In the genomic region with DNA sequence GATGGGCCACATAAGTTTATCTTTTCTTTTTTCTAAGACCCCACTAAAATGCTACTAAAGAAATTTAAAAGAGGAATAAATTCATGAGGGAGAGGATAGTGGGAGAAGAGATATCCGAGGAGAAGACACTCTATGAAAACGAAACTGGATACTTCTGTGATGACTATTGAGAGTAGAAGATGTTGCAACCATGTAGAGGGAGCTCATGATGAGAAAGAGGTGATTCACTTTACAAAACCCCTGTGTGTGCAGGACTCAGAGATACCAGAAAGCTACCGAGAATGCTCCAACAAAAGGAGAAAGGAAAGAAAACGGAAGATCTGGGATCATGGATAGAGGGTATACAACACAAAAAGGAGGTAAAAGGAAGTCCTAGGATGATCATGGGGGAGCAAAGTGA, we compare ENCODE assay signal across 11 cellular contexts. TPM values are rescaled to one million over a fixed set of nuclear protein-coding genes. Genes with fewer than 3 reads are reported as not detected.
DNase-seq lines count a peak whose midpoint lies in the region; ATAC-seq, FAIRE-seq and TF ChIP-seq lines count a peak whose summit lies in the region.
"Had no signal": no experiment of that assay in that cellular context is flagged by ENCODE, and none has a peak within 500 bp of the region (broad histone marks: within the 10 kb centered on the region; RNA-seq: fewer than 3 reads in every experiment).

No MANE protein-coding gene starts in this region.

- TF ChIP-seq RAD21 in A549 (conservative IDR thresholded peaks at IDR 0.05 in 1 of 2, IDR thresholded peaks at IDR 0.05 in 1 of 2), result peak in 1 of 2 experiments; percentile 6; a peak in 1 of 5 replicates

- H3K9me3 ChIP-seq in A549 (no peaks in the 10 kb centered on the region), HEK293 (ENCODE audit: control insufficient read depth, insufficient read depth, low read depth, low read length) (no peaks in the 10 kb centered on the region), SJSA1 (replicated peaks) (no peaks in the 10 kb centered on the region)
- H3K9me3 ChIP-seq: right atrium auricular region had no signal

- CTCF ChIA-PET in A549 (lab: Yijun Ruan, JAX) (interaction anchor here (1.8 to 2.3 kb wide), 3 partner anchors 17 to 182 kb away, joined by 5 to 8 read pairs (median 8); a partner anchor contains a TSS), HEK293 (lab: Yijun Ruan, JAX) (interaction anchor here (0.8 to 1.5 kb wide), 4 partner anchors 8 to 78 kb away, joined by 3 to 4 read pairs (median 4); no protein-coding TSS in a partner anchor)

- under 1% methylated on average over 4 of the region's 4 CpGs for WGBS in A549 (ENCODE audit: missing lambda C conversion rate)

- H3K4me1 ChIP-seq in A549 (peaks cover 12% of the 10 kb centered on the region; the same call in 2 of the 3 replicates), HEK293 (ENCODE audit: control insufficient read depth, insufficient read depth, low read length) (no peaks in the 10 kb centered on the region), SJSA1 (replicated peaks) (peaks cover 16% of the 10 kb centered on the region)
- H3K4me1 ChIP-seq: right atrium auricular region had no signal

- ATAC-seq in A549 (peak; percentile 99 to 100), GM21447 (IDR thresholded peaks at IDR 0.05; ENCODE audit: unreplicated experiment) (no peak), HG02588 (IDR thresholded peaks at IDR 0.05; ENCODE audit: unreplicated experiment) (no peak)

- peak overlapping the region; percentile 72 to 88 for H3K27ac ChIP-seq in A549
- no peak overlapping the region for H3K27ac ChIP-seq in HEK293 (ENCODE audit: extremely low read depth, low read depth, low read length)
- peak overlapping the region; percentile 71 for H3K27ac ChIP-seq in SJSA1
- H3K27ac ChIP-seq: right atrium auricular region had no signal

- H3K27me3 ChIP-seq in SJSA1 (replicated peaks), result no peaks in the 10 kb centered on the region
- H3K27me3 ChIP-seq: right atrium auricular region had no signal

- DNase-seq in A549 (ENCODE audit: low read depth in 1 of 2, low spot score in 1 of 2), result peak; percentile 57 to 74
- DNase-seq in SJSA1 (ENCODE audit: low read depth in 1 of 2, low spot score in 2 of 2), result peak; percentile 47 to 65
- DNase-seq in foreskin fibroblast, result peak; percentile 80 to 91
- DNase-seq in GM19240 (ENCODE audit: insufficient read length, low spot score), result no peak
- DNase-seq in activated CD8-positive, alpha-beta memory T cell treated with anti-CD3 and anti-CD28 coated beads, Interleukin-2, amount 50 U/mL, for 4 hours, result no peak
- DNase-seq: CD8-positive, alpha-beta memory T cell had no signal

- no peaks in the 10 kb centered on the region for H3K36me3 ChIP-seq in HEK293 (ENCODE audit: control insufficient read depth in 2 of 2, insufficient read depth in 1 of 2, low read length in 2 of 2)
- H3K36me3 ChIP-seq in SJSA1, result no peaks in the 10 kb centered on the region
- H3K36me3 ChIP-seq: right atrium auricular region had no signal

- peak; percentile 32 for FAIRE-seq in A549 (lab: Jason Lieb, UNC)
- FAIRE-seq: GM19239 had no signal

- no peak for TF ChIP-seq POLR2A in A549 (IDR thresholded peaks at IDR 0.05; ENCODE audit: low read length)

- POLR2A ChIA-PET in A549 (lab: Yijun Ruan, JAX) (interaction anchor here (0.6 to 1.5 kb wide), 3 partner anchors 10 to 185 kb away, joined by 4 to 6 read pairs (median 4); a partner anchor contains a TSS), HEK293 (lab: Yijun Ruan, JAX) (no interaction called here)

- H3K4me3 ChIP-seq in A549, result peak overlapping the region; percentile 11; the same call in 1 of the 3 replicates
- H3K4me3 ChIP-seq in HEK293 (ENCODE audit: low read depth, low read length), result no peak overlapping the region
- no peak overlapping the region for H3K4me3 ChIP-seq in SJSA1
- H3K4me3 ChIP-seq in foreskin fibroblast (ENCODE audit: low read depth in 1 of 2, low read length in 2 of 2), result peak overlapping the region; percentile 32 to 45
- H3K4me3 ChIP-seq: right atrium auricular region had no signal

- TF ChIP-seq CTCF in A549 (IDR thresholded peaks at IDR 0.05) (no peak), HEK293 (tag by site-specific recombination; IDR thresholded peaks at IDR 0.05) (no peak), foreskin fibroblast (IDR thresholded peaks at IDR 0.05; ENCODE audit: low read depth, low read length) (no peak)

- peak overlapping the region; percentile 81 for H3K4me2 ChIP-seq in A549

- TF ChIP-seq EP300 in A549 (IDR thresholded peaks at IDR 0.05), result no peak

TF ChIP-seq in A549, 52 proteins besides CTCF, POLR2A, EP300 and RAD21:
- 0 out of 5 replicates have a peak, but pooled peaks of 1 of the 2 experiments have one; percentile 29 for TF ChIP-seq JUN (IDR thresholded peaks at IDR 0.05)
- no peak for TF ChIP-seq NPAS2 (CRISPR knock-in tag; IDR thresholded peaks at IDR 0.05; ENCODE audit: borderline replicate concordance)
- no peak for TF ChIP-seq HOXB13 (CRISPR knock-in tag; IDR thresholded peaks at IDR 0.05; ENCODE audit: low read depth)
- TF ChIP-seq TP53 (CRISPR knock-in tag; IDR thresholded peaks at IDR 0.05), result no peak
- TF ChIP-seq CHD4 (IDR thresholded peaks at IDR 0.05; ENCODE audit: borderline replicate concordance), result no peak
- TF ChIP-seq RNF2 (IDR thresholded peaks at IDR 0.05; ENCODE audit: borderline replicate concordance, low read depth), result no peak
- TF ChIP-seq ESRRA (IDR thresholded peaks at IDR 0.05; ENCODE audit: borderline replicate concordance, low read length), result no peak
- TF ChIP-seq CBX8 (IDR thresholded peaks at IDR 0.05), result no peak
- peak; percentile 78 for TF ChIP-seq FOSL2 (IDR thresholded peaks at IDR 0.05)
- peak; percentile 90 for TF ChIP-seq FOSL2 (CRISPR knock-in tag; IDR thresholded peaks at IDR 0.05)
- no peak for TF ChIP-seq GATA3 (IDR thresholded peaks at IDR 0.05; ENCODE audit: borderline replicate concordance)
- peak; percentile 91 to 97 for TF ChIP-seq CEBPB (IDR thresholded peaks at IDR 0.05)
- peak; percentile 72 for TF ChIP-seq JUNB (IDR thresholded peaks at IDR 0.05)
- TF ChIP-seq, protein P1, sequence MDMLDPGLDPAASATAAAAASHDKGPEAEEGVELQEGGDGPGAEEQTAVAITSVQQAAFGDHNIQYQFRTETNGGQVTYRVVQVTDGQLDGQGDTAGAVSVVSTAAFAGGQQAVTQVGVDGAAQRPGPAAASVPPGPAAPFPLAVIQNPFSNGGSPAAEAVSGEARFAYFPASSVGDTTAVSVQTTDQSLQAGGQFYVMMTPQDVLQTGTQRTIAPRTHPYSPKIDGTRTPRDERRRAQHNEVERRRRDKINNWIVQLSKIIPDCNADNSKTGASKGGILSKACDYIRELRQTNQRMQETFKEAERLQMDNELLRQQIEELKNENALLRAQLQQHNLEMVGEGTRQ (IDR thresholded peaks at IDR 0.05), result no peak
TF ChIP-seq in A549: peak in this region for 4.

TF ChIP-seq in HEK293, 187 proteins besides CTCF, POLR2A, EP300 and RAD21:
- TF ChIP-seq, protein P2, sequence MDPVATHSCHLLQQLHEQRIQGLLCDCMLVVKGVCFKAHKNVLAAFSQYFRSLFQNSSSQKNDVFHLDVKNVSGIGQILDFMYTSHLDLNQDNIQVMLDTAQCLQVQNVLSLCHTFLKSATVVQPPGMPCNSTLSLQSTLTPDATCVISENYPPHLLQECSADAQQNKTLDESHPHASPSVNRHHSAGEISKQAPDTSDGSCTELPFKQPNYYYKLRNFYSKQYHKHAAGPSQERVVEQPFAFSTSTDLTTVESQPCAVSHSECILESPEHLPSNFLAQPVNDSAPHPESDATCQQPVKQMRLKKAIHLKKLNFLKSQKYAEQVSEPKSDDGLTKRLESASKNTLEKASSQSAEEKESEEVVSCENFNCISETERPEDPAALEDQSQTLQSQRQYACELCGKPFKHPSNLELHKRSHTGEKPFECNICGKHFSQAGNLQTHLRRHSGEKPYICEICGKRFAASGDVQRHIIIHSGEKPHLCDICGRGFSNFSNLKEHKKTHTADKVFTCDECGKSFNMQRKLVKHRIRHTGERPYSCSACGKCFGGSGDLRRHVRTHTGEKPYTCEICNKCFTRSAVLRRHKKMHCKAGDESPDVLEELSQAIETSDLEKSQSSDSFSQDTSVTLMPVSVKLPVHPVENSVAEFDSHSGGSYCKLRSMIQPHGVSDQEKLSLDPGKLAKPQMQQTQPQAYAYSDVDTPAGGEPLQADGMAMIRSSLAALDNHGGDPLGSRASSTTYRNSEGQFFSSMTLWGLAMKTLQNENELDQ (tag by site-specific recombination; IDR thresholded peaks at IDR 0.05; ENCODE audit: low read depth), result no peak
- peak; percentile 77 for TF ChIP-seq PRDM1 (tag by site-specific recombination; IDR thresholded peaks at IDR 0.05)

RNA-seq across cellular contexts. Expression of a gene that starts 34.9 kb away (rescaled TPM):
- polyA plus RNA-seq in A549 (2011; rRNA removed), result 0.22 and 0.53 TPM in 2 replicates
- polyA plus RNA-seq in A549 (2012; cell fraction: cytosol; rRNA removed), result not detected in 2 replicates
- polyA plus RNA-seq in A549 (2012; cell fraction: nucleus; rRNA removed), result not detected in 2 replicates
- 0.05 to 0.11 TPM (median 0.07 TPM) in 3 replicates for polyA plus RNA-seq in A549 (2017; fragmentation: RNase III; extraction: RNeasy Plus Mini Kit Qiagen cat#74134 plus additional on column Dnase treatment)
- polyA minus RNA-seq in A549 (2011; rRNA and poly(A)+ RNA removed), result 0.34 and 0.83 TPM in 2 replicates
- total RNA-seq in SJSA1 (2014; rRNA removed; shearing (Covaris generic)), result not detected in 2 replicates
- total RNA-seq: CD8-positive, alpha-beta memory T cell had no signal
- polyA plus RNA-seq: CD8-positive, alpha-beta memory T cell had no signal

Comparison
In these comparisons a context has a peak if more than half of its experiments do, and no peak if none do; other contexts are left out.
1. ATAC-seq: peak in A549 (2 of 2); none in GM21447 (single experiment) and HG02588 (single experiment).
2. DNase-seq: peak in A549 (2 of 2), SJSA1 (2 of 2) and foreskin fibroblast (2 of 2); none in GM19240 (single experiment) and activated CD8-positive, alpha-beta memory T cell treated with anti-CD3 and anti-CD28 coated beads, Interleukin-2, amount 50 U/mL, for 4 hours (single experiment).
3. H3K4me3 ChIP-seq: peak in A549 (single experiment) and foreskin fibroblast (2 of 2); none in HEK293 (single experiment) and SJSA1 (single experiment).